In the genomic region with DNA sequence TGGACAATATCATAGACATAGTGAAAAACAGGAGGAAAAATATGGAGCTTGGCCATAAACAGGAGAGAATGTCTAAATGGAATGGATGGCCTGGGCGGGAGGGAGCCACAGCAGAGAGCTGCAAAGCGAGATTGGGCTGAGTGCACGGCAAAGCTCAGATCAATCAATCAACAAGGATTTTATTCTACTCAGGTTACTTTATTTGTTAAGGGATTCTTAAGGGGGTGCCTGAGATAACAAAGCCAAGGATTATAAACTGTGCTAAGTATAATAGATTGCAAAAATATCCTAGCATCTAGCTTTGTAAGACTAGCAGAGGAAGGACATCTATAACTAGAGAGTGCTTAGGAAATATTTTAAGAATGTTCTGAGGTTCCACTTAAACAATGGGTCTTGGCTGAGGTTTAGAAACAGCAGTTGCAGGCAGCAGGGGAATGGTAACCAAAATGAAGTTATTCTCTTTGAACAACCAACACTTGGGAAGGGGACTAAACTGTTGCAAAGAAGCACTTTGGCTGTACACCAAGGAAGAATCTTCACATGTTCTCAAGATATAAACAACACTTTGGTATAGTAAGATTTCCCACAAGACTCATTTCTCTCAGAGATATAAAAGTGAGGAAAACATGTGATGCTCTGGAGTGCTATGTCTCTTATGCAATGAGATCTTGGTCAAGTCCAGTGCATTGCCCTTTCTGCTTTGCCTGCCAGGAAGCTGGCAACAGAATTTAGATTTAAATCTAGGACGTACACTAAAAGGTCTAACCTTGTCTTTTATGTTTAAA, we compare ENCODE assay signal across 14 cellular contexts. TPM values are rescaled to one million over a fixed set of nuclear protein-coding genes. Genes with fewer than 3 reads are reported as not detected.
A peak's percentile ranks its signal among the peaks of the same experiment; 100 is the strongest.
DNase-seq lines count a peak whose midpoint lies in the region; ATAC-seq, FAIRE-seq and TF ChIP-seq lines count a peak whose summit lies in the region.
"Had no signal": no experiment of that assay in that cellular context is flagged by ENCODE, and none has a peak within 500 bp of the region (broad histone marks: within the 10 kb centered on the region; RNA-seq: fewer than 3 reads in every experiment).

No MANE protein-coding gene starts in this region.

- no peak for ATAC-seq in HepG2
- ATAC-seq: activated CD8-positive, alpha-beta memory T cell treated with anti-CD3 and anti-CD28 coated beads, Interleukin-2, amount 10 ng/mL, durations not matched to agents 7 days and 5 days had no signal

- H3K9ac ChIP-seq in HepG2 (ENCODE audit: insufficient read depth, low read depth, low read length) = no peak overlapping the region

- no peaks in the 10 kb centered on the region for H3K36me3 ChIP-seq in HepG2 (replicated peaks in 1 of 2; ENCODE audit: control insufficient read depth in 1 of 2, insufficient read depth in 2 of 2, low read length in 2 of 2)
- H3K36me3 ChIP-seq: neutrophil, thyroid gland had no signal

- H3K27ac ChIP-seq in HepG2 (ENCODE audit: extremely low read length, insufficient read depth, low read length) = peak overlapping the region; percentile 32
- H3K27ac ChIP-seq: neutrophil had no signal

- intact Hi-C loops in HepG2 (cut with micrococcal nuclease; ENCODE audit: unreplicated experiment) = no loop called here

- no peak overlapping the region for H3K4me3 ChIP-seq in HepG2 (replicated peaks in 1 of 3; ENCODE audit: insufficient read depth in 1 of 3, low read depth in 2 of 3, low read length in 3 of 3)
- H3K4me3 ChIP-seq: thyroid gland had no signal

- peak overlapping the region; percentile 48 for H2AFZ ChIP-seq in HepG2 (ENCODE audit: low read length)

- 78% methylated on average over 4 of the region's 4 CpGs for WGBS in HepG2 (ENCODE audit: low lambda C conversion rate)

- CTCF ChIA-PET in HEK293T (lab: Yijun Ruan, JAX) (interaction anchor here (0.6 to 1.0 kb wide), 2 partner anchors 134 to 162 kb away, joined by 3 to 4 read pairs; no protein-coding TSS in a partner anchor), HepG2 (lab: Yijun Ruan, JAX; ENCODE audit: low intra/inter-chr PET ratio, low total read pairs) (no interaction called here)

- 0 out of 2 replicates have a peak overlapping the region, but pooled peaks have one; percentile 10 for H3K4me2 ChIP-seq in HepG2 (ENCODE audit: low read depth, low read length)

- no peaks in the 10 kb centered on the region for H3K9me3 ChIP-seq in HepG2 (ENCODE audit: low read length)
- H3K9me3 ChIP-seq: neutrophil, thyroid gland had no signal

- no peak for TF ChIP-seq POLR2A in HepG2 (IDR thresholded peaks at IDR 0.05; ENCODE audit: insufficient read depth in 1 of 2, low read depth in 2 of 2, low read length in 2 of 2)

- BruUV-seq in HepG2 (replicated peaks; lab: Mats Ljungman, UMichigan) = no TSS peak

- no peaks in the 10 kb centered on the region for H3K79me2 ChIP-seq in HepG2 (ENCODE audit: insufficient read depth, low read length)

- FAIRE-seq in HepG2 (lab: Jason Lieb, UNC) (no peak), frontal cortex (lab: Jason Lieb, UNC) (no peak)

- TF ChIP-seq RAD21 in HepG2 (CRISPR knock-in tag; IDR thresholded peaks at IDR 0.05) = no peak

- POLR2A ChIA-PET in HEK293T (lab: Yijun Ruan, JAX) (no interaction called here), HepG2 (lab: Yijun Ruan, JAX) (interaction anchor here (1.2 kb wide), 1 partner anchor 36 kb away, joined by 3 read pairs; a partner anchor contains a TSS)

- TF ChIP-seq EP300 in HepG2 (IDR thresholded peaks at IDR 0.05; ENCODE audit: low read depth in 2 of 2, low read length in 2 of 2) = no peak
- no peak for TF ChIP-seq EP300 in HepG2 (CRISPR knock-in tag; IDR thresholded peaks at IDR 0.05; ENCODE audit: borderline replicate concordance)

- no peaks in the 10 kb centered on the region for H4K20me1 ChIP-seq in HepG2 (ENCODE audit: insufficient read depth, low read length)

- H3K27me3 ChIP-seq in HepG2 (ENCODE audit: control insufficient read depth in 1 of 2, insufficient read depth in 2 of 2, low read length in 2 of 2) = no peaks in the 10 kb centered on the region
- H3K27me3 ChIP-seq: neutrophil, thyroid gland had no signal

- H3K4me1 ChIP-seq in HepG2 (ENCODE audit: insufficient read depth, low read length) = peaks cover 91% of the 10 kb centered on the region

- no peak for TF ChIP-seq CTCF in HepG2 (CRISPR knock-in tag; IDR thresholded peaks at IDR 0.05)

- DNase-seq in HEK293T (ENCODE audit: extremely low spot score) (peak; percentile 40), astrocyte of the hippocampus (ENCODE audit: low read depth, low spot score) (peak; percentile 80), HepG2 (ENCODE audit: low spot score) (peak; percentile 33), superior temporal gyrus (ENCODE audit: extremely low spot score) (peak; percentile 48), frontal cortex (ENCODE audit: low spot score in 2 of 2) (no peak), NCI-H345 treated with DMSO at 0.1 percent for 48 hours (lab: John Stamatoyannopoulos, UW; ENCODE audit: unreplicated experiment) (no peak)
- no peak for DNase-seq in activated naive CD4-positive, alpha-beta T cell treated with anti-CD3 and anti-CD28 coated beads, Interleukin-2, amount 50 U/mL, for 16 hours
- DNase-seq: activated CD8-positive, alpha-beta memory T cell treated with anti-CD3 and anti-CD28 coated beads, Interleukin-2, amount 10 ng/mL, durations not matched to agents 7 days and 5 days; NCI-H1092 treated with DMSO at 0.1 percent for 48 hours; NCI-H526; stimulated activated CD4-positive, alpha-beta T cell treated with anti-CD3 and anti-CD28 coated beads, Interleukin-15, amount 100 ng/mL, for 24 hours had no signal

- in situ Hi-C loops in HepG2 (cut with HindIII; ENCODE audit: extremely low pct_ligation_motif_present, low pct_unique_long_range_greater_than_20kb) = no loop called here

TF ChIP-seq in HEK293T, 16 proteins besides CTCF, POLR2A, EP300 and RAD21:
- no peak for TF ChIP-seq LEF1 (IDR thresholded peaks at IDR 0.05; ENCODE audit: borderline replicate concordance)
- TF ChIP-seq, protein P1, sequence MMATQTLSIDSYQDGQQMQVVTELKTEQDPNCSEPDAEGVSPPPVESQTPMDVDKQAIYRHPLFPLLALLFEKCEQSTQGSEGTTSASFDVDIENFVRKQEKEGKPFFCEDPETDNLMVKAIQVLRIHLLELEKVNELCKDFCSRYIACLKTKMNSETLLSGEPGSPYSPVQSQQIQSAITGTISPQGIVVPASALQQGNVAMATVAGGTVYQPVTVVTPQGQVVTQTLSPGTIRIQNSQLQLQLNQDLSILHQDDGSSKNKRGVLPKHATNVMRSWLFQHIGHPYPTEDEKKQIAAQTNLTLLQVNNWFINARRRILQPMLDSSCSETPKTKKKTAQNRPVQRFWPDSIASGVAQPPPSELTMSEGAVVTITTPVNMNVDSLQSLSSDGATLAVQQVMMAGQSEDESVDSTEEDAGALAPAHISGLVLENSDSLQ (IDR thresholded peaks at IDR 0.05) = peak; percentile 54

TF ChIP-seq in HepG2, 621 proteins besides CTCF, POLR2A, EP300 and RAD21 (continues in another document):
- TF ChIP-seq ZNF879 (CRISPR knock-in tag; IDR thresholded peaks at IDR 0.05) (no peak), HOXA7 (CRISPR knock-in tag; IDR thresholded peaks at IDR 0.05) (no peak), KLF15 (CRISPR knock-in tag; IDR thresholded peaks at IDR 0.05; ENCODE audit: borderline replicate concordance) (no peak), ZNF235 (CRISPR knock-in tag; IDR thresholded peaks at IDR 0.05; ENCODE audit: borderline replicate concordance) (no peak), TEAD3 (CRISPR knock-in tag; optimal IDR thresholded peaks at IDR 0.05; ENCODE audit: borderline replicate concordance) (no peak), PHF20 (CRISPR knock-in tag; IDR thresholded peaks at IDR 0.05) (no peak), TCF7 (IDR thresholded peaks at IDR 0.05; ENCODE audit: low read depth) (0 out of 2 replicates have a peak, but pooled peaks have one; percentile 6), LCORL (IDR thresholded peaks at IDR 0.05) (no peak), LCORL (CRISPR knock-in tag; IDR thresholded peaks at IDR 0.05) (no peak), ZNF572 (CRISPR knock-in tag; IDR thresholded peaks at IDR 0.05) (no peak)
- TF ChIP-seq, protein P2, sequence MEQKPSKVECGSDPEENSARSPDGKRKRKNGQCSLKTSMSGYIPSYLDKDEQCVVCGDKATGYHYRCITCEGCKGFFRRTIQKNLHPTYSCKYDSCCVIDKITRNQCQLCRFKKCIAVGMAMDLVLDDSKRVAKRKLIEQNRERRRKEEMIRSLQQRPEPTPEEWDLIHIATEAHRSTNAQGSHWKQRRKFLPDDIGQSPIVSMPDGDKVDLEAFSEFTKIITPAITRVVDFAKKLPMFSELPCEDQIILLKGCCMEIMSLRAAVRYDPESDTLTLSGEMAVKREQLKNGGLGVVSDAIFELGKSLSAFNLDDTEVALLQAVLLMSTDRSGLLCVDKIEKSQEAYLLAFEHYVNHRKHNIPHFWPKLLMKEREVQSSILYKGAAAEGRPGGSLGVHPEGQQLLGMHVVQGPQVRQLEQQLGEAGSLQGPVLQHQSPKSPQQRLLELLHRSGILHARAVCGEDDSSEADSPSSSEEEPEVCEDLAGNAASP (CRISPR knock-in tag; IDR thresholded peaks at IDR 0.05; ENCODE audit: borderline replicate concordance) = no peak

RNA-seq across cellular contexts. Expression of a gene that starts 35.5 kb away (rescaled TPM):
- total RNA-seq in HepG2 (2016; rRNA removed; fragmentation: Illumina TruSeq; extraction: Trizol) = not detected in 2 replicates
- not detected in 2 replicates for total RNA-seq in HepG2 (2016; cell fraction: cytosol; rRNA removed; fragmentation: Illumina TruSeq; extraction: Trizol; ENCODE audit: low read depth)
- total RNA-seq in HepG2 (2016; cell fraction: insoluble cytoplasmic fraction; rRNA removed; fragmentation: Illumina TruSeq; extraction: Trizol) = not detected in 2 replicates
- total RNA-seq in HepG2 (2016; cell fraction: membrane; rRNA removed; fragmentation: Illumina TruSeq; extraction: Trizol) = not detected in 2 replicates
- total RNA-seq in HepG2 (2016; cell fraction: nucleus; rRNA removed; fragmentation: Illumina TruSeq; extraction: Trizol) = not detected in 2 replicates
- not detected in 2 replicates for polyA plus RNA-seq in HepG2 (2011; rRNA removed)
- polyA plus RNA-seq in HepG2 (2011; cell fraction: cytosol; rRNA removed) = 0.06 TPM in 1 of 2 replicates, not detected in the other
- 0.33 TPM in 1 of 2 replicates, not detected in the other for polyA plus RNA-seq in HepG2 (2011; cell fraction: nucleus; rRNA removed)
- polyA plus RNA-seq in HepG2 (2012) = not detected in 2 replicates
- not detected in 2 replicates for polyA plus RNA-seq in HepG2 (2016; cell fraction: cytosol; fragmentation: Illumina TruSeq; extraction: Trizol; ENCODE audit: low read depth)
- not detected in 2 replicates for polyA plus RNA-seq in HepG2 (2016; cell fraction: insoluble cytoplasmic fraction; fragmentation: Illumina TruSeq; extraction: Trizol; ENCODE audit: low read depth)
- polyA plus RNA-seq in HepG2 (2016; cell fraction: membrane; fragmentation: Illumina TruSeq; extraction: Trizol; ENCODE audit: low read depth) = not detected in 2 replicates
- not detected in 2 replicates for polyA plus RNA-seq in HepG2 (2016; cell fraction: nucleus; fragmentation: Illumina TruSeq; extraction: Trizol; ENCODE audit: insufficient read depth, low read depth)
- polyA minus RNA-seq in HepG2 (2011; rRNA and poly(A)+ RNA removed; ENCODE audit: low replicate concordance) = not detected in 2 replicates
- polyA minus RNA-seq in HepG2 (2011; cell fraction: cytosol; rRNA and poly(A)+ RNA removed) = not detected in 2 replicates
- 1.2 TPM in 1 of 2 replicates, not detected in the other for polyA minus RNA-seq in HepG2 (2011; cell fraction: nucleus; rRNA and poly(A)+ RNA removed)
- not detected for total RNA-seq in frontal cortex
- total RNA-seq: activated CD8-positive, alpha-beta memory T cell treated with anti-CD3 and anti-CD28 coated beads, Interleukin-2, amount 10 ng/mL, durations not matched to agents 7 days and 5 days; glomerular endothelial cell; thyroid gland had no signal

Comparison
In these comparisons a context has a peak if more than half of its experiments do, and no peak if none do; other contexts are left out.
1. DNase-seq: peak in HEK293T (single experiment), astrocyte of the hippocampus (single experiment), HepG2 (single experiment) and superior temporal gyrus (single experiment); none in frontal cortex (0 of 2), NCI-H345 treated with DMSO at 0.1 percent for 48 hours (single experiment) and activated naive CD4-positive, alpha-beta T cell treated with anti-CD3 and anti-CD28 coated beads, Interleukin-2, amount 50 U/mL, for 16 hours (single experiment).